Comparison of ENCODE assay signal across 15 cellular contexts in the genomic region with DNA sequence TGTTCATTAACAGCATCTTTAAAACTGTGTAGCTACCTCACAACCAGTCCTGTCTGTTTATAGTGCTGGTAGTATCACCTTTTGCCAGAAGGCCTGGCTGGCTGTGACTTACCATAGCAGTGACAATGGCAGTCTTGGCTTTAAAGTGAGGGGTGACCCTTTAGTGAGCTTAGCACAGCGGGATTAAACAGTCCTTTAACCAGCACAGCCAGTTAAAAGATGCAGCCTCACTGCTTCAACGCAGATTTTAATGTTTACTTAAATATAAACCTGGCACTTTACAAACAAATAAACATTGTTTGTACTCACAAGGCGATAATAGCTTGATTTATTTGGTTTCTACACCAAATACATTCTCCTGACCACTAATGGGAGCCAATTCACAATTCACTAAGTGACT. TPM values are rescaled to one million over a fixed set of nuclear protein-coding genes. Genes with fewer than 3 reads are reported as not detected.
"Had no signal": no experiment of that assay in that cellular context is flagged by ENCODE, and none has a peak within 500 bp of the region (broad histone marks: within the 10 kb centered on the region; RNA-seq: fewer than 3 reads in every experiment).

No MANE protein-coding gene starts in this region.

- H3K4me3 Mint-ChIP-seq: activated naive CD8-positive, alpha-beta T cell; dendritic cell treated with granulocyte-macrophage colony-stimulating factor and Interleukin-4, amounts not matched to agents 40 ng/mL and 50 ng/mL, for 4 days; neural crest cell had no signal

- H3K4me3 ChIP-seq: ovary, upper lobe of left lung had no signal

- H3K27me3 ChIP-seq: ovary, upper lobe of left lung had no signal

- H3K36me3 ChIP-seq: ovary, upper lobe of left lung had no signal

- ATAC-seq: activated CD4-positive, CD25-positive, alpha-beta regulatory T cell treated with anti-CD3 and anti-CD28 coated beads, Interleukin-2, amount 50 U/mL, for 24 hours; effector memory CD8-positive, alpha-beta T cell; left ventricle myocardium superior had no signal

- DNase-seq: activated CD8-positive, alpha-beta memory T cell treated with anti-CD3 and anti-CD28 coated beads for 24 hours; anterior cingulate cortex; cerebellar nuclear complex; effector memory CD8-positive, alpha-beta T cell; kidney; left ventricle myocardium superior; mesendoderm; ovary; stimulated activated CD4-positive, alpha-beta T cell treated with anti-CD3 and anti-CD28 coated beads, Interleukin-4, amount 100 ng/mL, for 24 hours; upper lobe of left lung had no signal

- H3K27ac Mint-ChIP-seq: dendritic cell treated with granulocyte-macrophage colony-stimulating factor and Interleukin-4, amounts not matched to agents 40 ng/mL and 50 ng/mL, for 4 days had no signal

- H3K27ac ChIP-seq: ovary, upper lobe of left lung had no signal

- H3K9me3 Mint-ChIP-seq: dendritic cell treated with granulocyte-macrophage colony-stimulating factor and Interleukin-4, amounts not matched to agents 40 ng/mL and 50 ng/mL, for 4 days; effector memory CD8-positive, alpha-beta T cell; neural crest cell; stimulated activated naive CD8-positive, alpha-beta T cell treated with anti-CD3 and anti-CD28 coated beads, Interleukin-15, Interleukin-2, amounts not matched to agents 100 ng/mL and 50 ng/mL, for 24 hours had no signal

- H3K27me3 Mint-ChIP-seq: activated naive CD8-positive, alpha-beta T cell; dendritic cell treated with granulocyte-macrophage colony-stimulating factor and Interleukin-4, amounts not matched to agents 40 ng/mL and 50 ng/mL, for 4 days; effector memory CD8-positive, alpha-beta T cell; stimulated activated naive CD8-positive, alpha-beta T cell treated with anti-CD3 and anti-CD28 coated beads, Interleukin-15, Interleukin-2, amounts not matched to agents 100 ng/mL and 50 ng/mL, for 24 hours had no signal

- H3K9me3 ChIP-seq: ovary, upper lobe of left lung had no signal

RNA-seq across cellular contexts. Expression of a gene that starts 49.3 kb away (rescaled TPM):
- total RNA-seq: neural crest cell had no signal
